Comparison of ENCODE assay signal across 9 cellular contexts in the genomic region with DNA sequence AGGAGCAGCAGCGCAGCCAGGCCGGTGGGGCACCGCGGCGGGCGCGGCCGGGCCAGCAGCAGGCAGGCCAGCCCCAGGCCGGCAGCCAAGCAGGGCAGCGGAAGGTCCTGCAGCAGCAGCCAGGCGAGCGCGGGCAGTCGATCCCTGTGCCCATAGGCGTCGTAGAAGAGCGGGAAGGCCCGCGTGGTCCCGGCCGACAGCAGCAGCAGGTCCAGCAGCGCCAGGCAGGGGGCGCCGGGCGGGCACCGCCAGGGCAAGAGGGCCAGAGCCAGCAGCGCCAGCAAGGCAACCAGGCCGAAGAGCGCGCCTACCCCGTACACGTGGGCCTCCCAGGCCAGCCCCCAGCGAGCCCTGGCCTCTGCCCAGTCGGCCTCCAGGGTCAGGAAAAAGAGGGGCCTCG. TPM values are rescaled to one million over a fixed set of nuclear protein-coding genes. Genes with fewer than 3 reads are reported as not detected.
A peak's percentile ranks its signal among the peaks of the same experiment; 100 is the strongest.
DNase-seq lines count a peak whose midpoint lies in the region; ATAC-seq and TF ChIP-seq lines count a peak whose summit lies in the region.
"Had no signal": no experiment of that assay in that cellular context is flagged by ENCODE, and none has a peak within 500 bp of the region (broad histone marks: within the 10 kb centered on the region; RNA-seq: fewer than 3 reads in every experiment).

No MANE protein-coding gene starts in this region.

- TF ChIP-seq CTCF in AG09309 (IDR thresholded peaks at IDR 0.05; ENCODE audit: control insufficient read depth, insufficient read depth, low read depth, low read length, missing control alignments) (peak; percentile 39), MM.1S (IDR thresholded peaks at IDR 0.05; ENCODE audit: low read length) (peak; percentile 16), colonic mucosa (IDR thresholded peaks at IDR 0.05) (peak; percentile 33), liver (IDR thresholded peaks at IDR 0.05; ENCODE audit: low read depth, low read length, missing input control) (peak; percentile 50), thoracic aorta (IDR thresholded peaks at IDR 0.05) (peak; percentile 63)

- H3K9ac ChIP-seq in MM.1S (ENCODE audit: low read length) (no peak overlapping the region), colonic mucosa (ENCODE audit: low read depth in 2 of 2, low read length in 2 of 2) (no peak overlapping the region), liver (ENCODE audit: low read depth in 1 of 2, low read length in 2 of 2) (no peak overlapping the region)

- TF ChIP-seq RAD21 in liver (IDR thresholded peaks at IDR 0.05) = peak in 1 of 2 donors; percentile 57

- no peak overlapping the region for H2AFZ ChIP-seq in MM.1S (ENCODE audit: low read length)

- H3K9me3 ChIP-seq in MM.1S (replicated peaks; ENCODE audit: insufficient read depth, low read length) = no peaks in the 10 kb centered on the region
- no peaks in the 10 kb centered on the region for H3K9me3 ChIP-seq in colonic mucosa
- no peaks in the 10 kb centered on the region for H3K9me3 ChIP-seq in liver (ENCODE audit: control insufficient read depth in 4 of 4, low read length in 3 of 4)
- no peaks in the 10 kb centered on the region for H3K9me3 ChIP-seq in thoracic aorta

- H3K36me3 ChIP-seq in MM.1S (replicated peaks; ENCODE audit: insufficient read depth, low read length) (no peaks in the 10 kb centered on the region), colonic mucosa (no peaks in the 10 kb centered on the region), liver (ENCODE audit: control insufficient read depth in 4 of 4, insufficient read depth in 3 of 4, low read depth in 1 of 4, low read length in 3 of 4) (no peaks in the 10 kb centered on the region), thoracic aorta (no peaks in the 10 kb centered on the region)

- intact Hi-C loops in colonic mucosa (cut with DNase I) = no loop called here

- ATAC-seq in thoracic aorta (ENCODE audit: insufficient number of reproducible peaks, low FRiP score, low read depth) (peak; percentile 30), HG03039 (IDR thresholded peaks at IDR 0.05; ENCODE audit: unreplicated experiment) (no peak)
- ATAC-seq: GM12878 had no signal

- H3K27ac ChIP-seq in MM.1S (ENCODE audit: low read length) (no peak overlapping the region), colonic mucosa (no peak overlapping the region), liver (ENCODE audit: low read depth in 1 of 2, low read length in 2 of 2) (no peak overlapping the region), thoracic aorta (no peak overlapping the region)

- H3K4me1 ChIP-seq in MM.1S (ENCODE audit: low read length) (no peaks in the 10 kb centered on the region), colonic mucosa (peaks cover 3% of the 10 kb centered on the region), liver (ENCODE audit: control insufficient read depth in 4 of 4, insufficient read depth in 4 of 4, low read length in 3 of 4) (peaks cover 4 to 14% (median 9%) of the 10 kb centered on the region in 4 donors), thoracic aorta (ENCODE audit: control insufficient read depth in 1 of 2, low read depth in 2 of 2) (peaks cover 6 to 15% of the 10 kb centered on the region in 2 donors)

- H3K4me2 ChIP-seq in MM.1S (ENCODE audit: low read depth, low read length) = no peak overlapping the region

- H3K9me2 ChIP-seq in MM.1S (replicated peaks; ENCODE audit: insufficient read depth, low read length) = no peaks in the 10 kb centered on the region

- H3K4me3 ChIP-seq in AG09309 (ENCODE audit: control insufficient read depth, low read depth, low read length) = no peak overlapping the region
- H3K4me3 ChIP-seq in MM.1S (ENCODE audit: low read length) = no peak overlapping the region
- H3K4me3 ChIP-seq in colonic mucosa = no peak overlapping the region
- H3K4me3 ChIP-seq in liver (ENCODE audit: low read depth in 1 of 3, low read length in 3 of 3) = peak overlapping the region in 1 of 3 donors; percentile 35
- peak overlapping the region; percentile 66 for H3K4me3 ChIP-seq in thoracic aorta
- H3K4me3 ChIP-seq: GM12878 had no signal

- no peaks in the 10 kb centered on the region for H4K20me1 ChIP-seq in MM.1S (ENCODE audit: insufficient read depth, low read length)

- no peaks in the 10 kb centered on the region for H3K79me2 ChIP-seq in MM.1S (ENCODE audit: low read length)

- WGBS in liver = 9% methylated on average over 35 of the region's 35 CpGs

- no peaks in the 10 kb centered on the region for H3F3A ChIP-seq in MM.1S (ENCODE audit: insufficient read depth, low read length)

- H3K27me3 ChIP-seq in MM.1S (replicated peaks; ENCODE audit: insufficient read depth, low read length) (peaks cover 57% of the 10 kb centered on the region), colonic mucosa (peaks cover 18% of the 10 kb centered on the region), liver (ENCODE audit: control insufficient read depth in 4 of 4, insufficient read depth in 4 of 4, low read length in 3 of 4) (peaks cover 0 to 9% (median 0%) of the 10 kb centered on the region in 4 donors), thoracic aorta (replicated peaks; ENCODE audit: insufficient read depth) (no peaks in the 10 kb centered on the region)

- no peak for DNase-seq in AG09309 (ENCODE audit: low read depth)
- no peak for DNase-seq in MM.1S
- DNase-seq in colonic mucosa = no peak
- DNase-seq in thoracic aorta (ENCODE audit: low spot score) = no peak
- no peak for DNase-seq in effector CD8-positive, alpha-beta T cell (lab: John Stamatoyannopoulos, UW)
- no peak for DNase-seq in NCI-H345 (lab: John Stamatoyannopoulos, UW)

TF ChIP-seq in liver, 16 proteins besides CTCF, POLR2A, EP300 and RAD21:
- TF ChIP-seq FOXA2 (IDR thresholded peaks at IDR 0.05) (no peak), NR2F2 (IDR thresholded peaks at IDR 0.05) (no peak), TAF1 (conservative IDR thresholded peaks at IDR 0.05) (no peak), YY1 (IDR thresholded peaks at IDR 0.05) (no peak)
- TF ChIP-seq, protein P1, sequence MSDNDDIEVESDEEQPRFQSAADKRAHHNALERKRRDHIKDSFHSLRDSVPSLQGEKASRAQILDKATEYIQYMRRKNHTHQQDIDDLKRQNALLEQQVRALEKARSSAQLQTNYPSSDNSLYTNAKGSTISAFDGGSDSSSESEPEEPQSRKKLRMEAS (IDR thresholded peaks at IDR 0.05) = no peak

RNA-seq across cellular contexts. Expression of a gene that starts 8.4 kb away (rescaled TPM):
- 10 to 100 TPM; 16.3 to 30.6 TPM for total RNA-seq in colonic mucosa
- 10 to 100 TPM in 1 of 2 donors, 1 to 10 TPM in 1; 3.6 to 16.1 TPM for total RNA-seq in liver
- 10 to 100 TPM in 1 of 2 donors, 1 to 10 TPM in 1; 9.1 to 14.4 TPM for polyA plus RNA-seq in liver
- 10 to 100 TPM; 20.6 to 49.2 TPM for total RNA-seq in thoracic aorta

RNA-seq across cellular contexts. Expression of a gene that starts 9.4 kb away (rescaled TPM):
- total RNA-seq in colonic mucosa (under 1 TPM in 1 of 2 donors, not detected in 1; 0.24 TPM), liver (under 1 TPM in 1 of 2 donors, not detected in 1; 0.14 TPM), thoracic aorta (1 to 10 TPM; 2.2 to 3.7 TPM)
- polyA plus RNA-seq in liver = under 1 TPM in 1 of 2 donors, not detected in 1; 0.13 TPM
- total RNA-seq: GM12878 had no signal
- polyA plus RNA-seq: GM12878 had no signal

RNA-seq across cellular contexts. Expression of a gene that starts 57.6 kb away (rescaled TPM):
- total RNA-seq in colonic mucosa (10 to 100 TPM; 37.5 to 50.0 TPM), liver (10 to 100 TPM in 1 of 2 donors, 1 to 10 TPM in 1; 5.0 to 11.1 TPM), thoracic aorta (10 to 100 TPM; 48.1 to 59.7 TPM)
- polyA plus RNA-seq in liver = 1 to 10 TPM; 2.4 to 5.4 TPM
